Comparison of ENCODE assay signal across 20 cellular contexts in the genomic region with DNA sequence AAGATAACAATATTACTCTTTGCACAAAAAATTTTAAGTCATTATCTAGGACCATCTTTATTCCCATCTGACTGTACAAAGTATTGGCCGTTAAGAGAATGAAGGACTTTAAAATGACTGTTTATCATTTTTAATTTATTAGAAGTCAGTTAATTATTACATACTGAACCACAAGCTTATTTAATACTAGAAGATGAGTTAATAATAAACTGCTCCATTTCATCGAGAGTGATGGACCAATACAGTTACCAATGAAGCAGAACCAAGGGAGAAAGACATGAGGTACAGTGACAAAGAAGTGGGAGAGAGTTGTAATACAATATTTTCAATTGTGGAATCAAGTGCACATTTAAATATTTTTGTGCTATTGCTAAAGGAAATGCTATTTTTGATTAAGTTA.
"Had no signal": no experiment of that assay in that cellular context is flagged by ENCODE, and none has a peak within 500 bp of the region (broad histone marks: within the 10 kb centered on the region; RNA-seq: fewer than 3 reads in every experiment).

No MANE protein-coding gene starts in this region.

- DNase-seq: naive thymus-derived CD4-positive, alpha-beta T cell; natural killer cell; nephron progenitor cell; nucleus accumbens; pancreas; right cardiac atrium; right lobe of liver; sigmoid colon; small intestine; stimulated activated CD4-positive, alpha-beta T cell treated with anti-CD3 and anti-CD28 coated beads, Interleukin-15, amount 100 ng/mL, for 24 hours; stimulated activated CD4-positive, alpha-beta T cell treated with anti-CD3 and anti-CD28 coated beads, Interleukin-2, amount 100 ng/mL, for 24 hours; stimulated activated CD4-positive, alpha-beta T cell treated with anti-CD3 and anti-CD28 coated beads, Interleukin-2, amount 100 ng/mL, for 48 hours; stimulated activated CD4-positive, alpha-beta T cell treated with anti-CD3 and anti-CD28 coated beads, Interleukin-4, amount 100 ng/mL, for 24 hours; stimulated activated naive B cell treated with anti-CD40 and anti-IgM and Interleukin-4, amounts not matched to agents 10 μg/mL and 1 μg/mL and 100 μg/mL, for 72 hours; stimulated activated naive CD4-positive, alpha-beta T cell treated with Interleukin-2 at 50 U/mL for 16 hours; stomach; thyroid gland; trophoblast cell; upper lobe of left lung had no signal

- FAIRE-seq: pancreas, small intestine, urothelium cell line had no signal
